In the genomic region with DNA sequence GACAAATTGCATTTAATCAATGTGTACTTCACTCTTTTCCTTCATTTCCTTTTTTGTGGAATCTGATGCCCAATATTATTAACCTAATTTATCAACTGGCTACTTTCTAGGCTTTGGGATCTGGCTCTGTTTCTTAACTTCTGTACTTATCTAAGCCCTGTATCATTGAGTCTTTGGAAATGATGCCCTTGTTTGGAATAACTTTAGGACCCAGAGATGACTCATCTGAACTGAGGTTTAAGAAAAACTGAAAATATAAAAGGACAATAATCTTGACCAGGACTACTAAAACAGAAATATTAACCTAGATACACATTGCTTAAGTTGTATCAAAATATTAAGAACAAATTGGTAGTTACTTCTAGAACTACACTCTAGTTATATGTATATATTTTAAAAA, we compare ENCODE assay signal across 8 cellular contexts.
"Had no signal": no experiment of that assay in that cellular context is flagged by ENCODE, and none has a peak within 500 bp of the region (broad histone marks: within the 10 kb centered on the region; RNA-seq: fewer than 3 reads in every experiment).

No MANE protein-coding gene starts in this region.

- H3K27ac ChIP-seq: esophagus squamous epithelium, hepatocyte, left ventricle myocardium inferior, pancreas, psoas muscle, right atrium auricular region, upper lobe of left lung had no signal

- ATAC-seq: natural killer cell treated with Interleukin-12 subunit alpha and Interleukin-12 subunit beta and Interleukin-15 and Interleukin-18, amount 100 ng/mL, for 72 hours had no signal

- DNase-seq: esophagus squamous epithelium had no signal

- H3K27me3 ChIP-seq: esophagus squamous epithelium, hepatocyte, pancreas, right atrium auricular region, upper lobe of left lung had no signal

- H3K4me3 ChIP-seq: esophagus squamous epithelium, hepatocyte, left ventricle myocardium inferior, pancreas, psoas muscle, right atrium auricular region, upper lobe of left lung had no signal
